In genomic region chr7:4612939-4613841, GRCh38 we compare ENCODE assay signal across 8 cellular contexts.
DNase-seq lines count a peak whose midpoint lies in the region; ATAC-seq and TF ChIP-seq lines count a peak whose summit lies in the region.

No MANE protein-coding gene starts in this region.

- H3K36me3 ChIP-seq in BE2C, result no peaks in the 10 kb centered on the region

- no peaks in the 10 kb centered on the region for H3K27me3 ChIP-seq in BE2C

- TF ChIP-seq CTCF in BE2C (IDR thresholded peaks at IDR 0.05; ENCODE audit: low read depth, low read length), result no peak

- no peaks in the 10 kb centered on the region for H3K9me3 ChIP-seq in BE2C

- intact Hi-C loops in Right ventricle myocardium superior (cut with DNase I), result loop anchor here (10.0 kb wide), 1 partner anchor 142 kb away; no protein-coding TSS in a partner anchor

- DNase-seq in GM03348 (ENCODE audit: low spot score), result peak; percentile 65
- DNase-seq in UCSD-AML1 (lab: John Stamatoyannopoulos, UW; ENCODE audit: unreplicated experiment), result peak; percentile 66
- peak; percentile 45 for DNase-seq in Right ventricle myocardium superior
- peak; percentile 10 for DNase-seq in pulmonary artery endothelial cell (ENCODE audit: low read depth, low spot score)
- DNase-seq in SW 1271 (lab: John Stamatoyannopoulos, UW), result no peak
- no peak for DNase-seq in BE2C

- peak; percentile 72 for ATAC-seq in Right ventricle myocardium superior (ENCODE audit: poor library complexity)
- ATAC-seq in GM19463 (IDR thresholded peaks at IDR 0.05; ENCODE audit: unreplicated experiment), result no peak
- no peak for ATAC-seq in HG03280 (IDR thresholded peaks at IDR 0.05; ENCODE audit: unreplicated experiment)

- H3K4me3 ChIP-seq in BE2C (ENCODE audit: low read depth, low read length), result no peak overlapping the region

- H3K4me1 ChIP-seq in BE2C, result no peaks in the 10 kb centered on the region

Comparison
In these comparisons a context has a peak if more than half of its experiments do, and no peak if none do; other contexts are left out.
1. DNase-seq: peak in GM03348 (single experiment), UCSD-AML1 (single experiment), Right ventricle myocardium superior (single experiment) and pulmonary artery endothelial cell (single experiment); none in SW 1271 (0 of 2) and BE2C (single experiment).